In the genomic region with DNA sequence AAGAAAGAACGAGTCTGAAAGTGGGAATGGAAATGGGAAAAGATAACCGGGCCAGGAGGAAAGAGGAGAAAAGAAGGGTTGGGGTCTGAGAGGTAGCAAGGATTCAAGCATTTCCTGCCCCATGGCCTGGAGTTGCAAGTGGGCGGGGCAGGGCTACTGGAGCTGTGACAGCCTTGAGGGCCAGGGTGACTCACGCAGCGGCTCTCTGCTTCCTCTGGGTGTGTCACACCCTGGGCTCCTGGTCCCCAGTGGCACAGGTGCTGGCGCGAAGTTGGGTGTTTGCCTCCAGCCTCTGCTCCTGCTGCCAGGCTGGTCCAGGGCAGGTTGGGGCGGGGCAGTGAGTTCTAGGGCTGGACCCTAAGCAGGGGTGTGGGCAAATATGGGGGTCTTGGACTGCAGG, we compare ENCODE assay signal across 8 cellular contexts. TPM values are rescaled to one million over a fixed set of nuclear protein-coding genes. Genes with fewer than 3 reads are reported as not detected.
DNase-seq lines count a peak whose midpoint lies in the region; ATAC-seq and TF ChIP-seq lines count a peak whose summit lies in the region.

No MANE protein-coding gene starts in this region.

- DNase-seq in NK-92 treated with Interleukin-12 subunit alpha and Interleukin-12 subunit beta, amount 100 ng/mL, for 24 hours (lab: John Stamatoyannopoulos, UW): peak; percentile 61
- DNase-seq in NK-92 (lab: John Stamatoyannopoulos, UW; ENCODE audit: unreplicated experiment): no peak
- peak in 2 of 3 donors; percentile 92 to 94 for DNase-seq in Peyer's patch
- peak; percentile 74 to 95 (median 81) for DNase-seq in body of pancreas
- DNase-seq in spleen: peak; percentile 80

- ATAC-seq in body of pancreas (peak; percentile 29), GM21528 (IDR thresholded peaks at IDR 0.05; ENCODE audit: low FRiP score, unreplicated experiment) (no peak), GM18520 (IDR thresholded peaks at IDR 0.05; ENCODE audit: unreplicated experiment) (no peak), HG02588 (IDR thresholded peaks at IDR 0.05; ENCODE audit: unreplicated experiment) (no peak)

- H3K4me3 ChIP-seq in Peyer's patch (no peak overlapping the region), body of pancreas (no peak overlapping the region), spleen (no peak overlapping the region)

- H3K27me3 ChIP-seq in Peyer's patch (no peaks in the 10 kb centered on the region), body of pancreas (no peaks in the 10 kb centered on the region), spleen (replicated peaks in 1 of 7) (peaks cover 0 to 32% (median 0%) of the 10 kb centered on the region in 7 donors)

- H3K4me1 ChIP-seq in Peyer's patch: peaks cover 0 to 11% (median 0%) of the 10 kb centered on the region in 4 donors
- peaks cover 9% of the 10 kb centered on the region for H3K4me1 ChIP-seq in body of pancreas
- H3K4me1 ChIP-seq in spleen: peaks cover 0 to 33% (median 16%) of the 10 kb centered on the region in 6 donors

- no peak overlapping the region for H3K27ac ChIP-seq in Peyer's patch
- no peak overlapping the region for H3K27ac ChIP-seq in body of pancreas
- no peak overlapping the region for H3K27ac ChIP-seq in spleen

- intact Hi-C loops in body of pancreas (cut with DNase I) (no loop called here), spleen (cut with DNase I; ENCODE audit: low total_unique reads) (no loop called here)

- no peak for TF ChIP-seq CTCF in Peyer's patch (IDR thresholded peaks at IDR 0.05)
- TF ChIP-seq CTCF in body of pancreas (IDR thresholded peaks at IDR 0.05): no peak
- TF ChIP-seq CTCF in spleen (IDR thresholded peaks at IDR 0.05 in 8 of 11, conservative IDR thresholded peaks at IDR 0.05 in 3 of 11): no peak

- H3K9me3 ChIP-seq in Peyer's patch: no peaks in the 10 kb centered on the region
- H3K9me3 ChIP-seq in body of pancreas: no peaks in the 10 kb centered on the region
- H3K9me3 ChIP-seq in spleen: no peaks in the 10 kb centered on the region

- no peaks in the 10 kb centered on the region for H3K36me3 ChIP-seq in Peyer's patch
- H3K36me3 ChIP-seq in body of pancreas (replicated peaks in 1 of 2; ENCODE audit: insufficient read depth in 1 of 2, low read depth in 2 of 2): no peaks in the 10 kb centered on the region
- no peaks in the 10 kb centered on the region for H3K36me3 ChIP-seq in spleen

- TF ChIP-seq POLR2A in Peyer's patch (IDR thresholded peaks at IDR 0.05) (no peak), body of pancreas (IDR thresholded peaks at IDR 0.05) (no peak), spleen (IDR thresholded peaks at IDR 0.05) (no peak)

- 41 to 45% methylated on average over 6 to 8 of the region's 8 CpGs for WGBS in body of pancreas, 2 donors
- 54 to 72% (median 65%) methylated on average over 6 to 8 of the region's 8 CpGs for WGBS in spleen, 5 donors

RNA-seq across cellular contexts. Expression of a gene that starts 3.3 kb away (rescaled TPM):
- total RNA-seq in Peyer's patch: not detected
- under 1 TPM in 1 of 2 donors, not detected in 1; 0.78 TPM for total RNA-seq in body of pancreas
- 1 to 10 TPM in 3 of 7 donors, under 1 TPM in 3, not detected in 1; 0.80 to 2.2 (median 1.1) TPM for total RNA-seq in spleen
- under 1 TPM; 0.15 to 0.52 (median 0.35) TPM for polyA plus RNA-seq in spleen

RNA-seq across cellular contexts. Expression of a gene that starts 46.9 kb away (rescaled TPM):
- total RNA-seq in Peyer's patch: not detected
- total RNA-seq in body of pancreas: not detected
- not detected for total RNA-seq in spleen
- not detected for polyA plus RNA-seq in spleen
